ENCODE assay signal across 8 cellular contexts in genomic region chr15:73950479-73951043, GRCh38. TPM values are rescaled to one million over a fixed set of nuclear protein-coding genes. Genes with fewer than 3 reads are reported as not detected.
DNase-seq lines count a peak whose midpoint lies in the region; ATAC-seq and TF ChIP-seq lines count a peak whose summit lies in the region.

No MANE protein-coding gene starts in this region.

- H3K9me3 ChIP-seq in BE2C (no peaks in the 10 kb centered on the region), esophagus (ENCODE audit: control insufficient read depth in 2 of 2, insufficient read depth in 1 of 2, low read depth in 1 of 2, low read length in 1 of 2) (no peaks in the 10 kb centered on the region), ovary (no peaks in the 10 kb centered on the region)

- H3K27me3 ChIP-seq in BE2C = no peaks in the 10 kb centered on the region
- H3K27me3 ChIP-seq in esophagus (ENCODE audit: control insufficient read depth in 1 of 2, insufficient read depth in 2 of 2, low read length in 2 of 2) = no peaks in the 10 kb centered on the region
- no peaks in the 10 kb centered on the region for H3K27me3 ChIP-seq in ovary

- ATAC-seq in left lobe of liver = no peak

- intact Hi-C loops in ovary (cut with DNase I) = loop anchor here in 2 of 4 donors (10.0 kb wide), 2 partner anchors 354 to 364 kb away; no protein-coding TSS in a partner anchor

- no peak for TF ChIP-seq EP300 in ovary (IDR thresholded peaks at IDR 0.05)

- H3K27ac ChIP-seq in esophagus (ENCODE audit: low read depth in 2 of 2, low read length in 1 of 2) (peak overlapping the region; percentile 25 to 59), ovary (peak overlapping the region; percentile 51 to 97)

- no peak overlapping the region for H3K4me3 ChIP-seq in BE2C (ENCODE audit: low read depth, low read length)
- H3K4me3 ChIP-seq in esophagus (ENCODE audit: low read depth in 1 of 2, low read length in 2 of 2) = no peak overlapping the region
- no peak overlapping the region for H3K4me3 ChIP-seq in ovary

- DNase-seq in BE2C (peak; percentile 63), NCI-H526 treated with DMSO at 0.1 percent for 48 hours (lab: John Stamatoyannopoulos, UW) (peak; percentile 15), ovary (no peak), RPMI8226 (no peak), left lobe of liver (ENCODE audit: low spot score) (no peak), NCI-H345 treated with DMSO at 0.1 percent for 48 hours (lab: John Stamatoyannopoulos, UW; ENCODE audit: unreplicated experiment) (no peak)
- DNase-seq in effector CD4-positive, alpha-beta T cell = no peak

- H3K4me1 ChIP-seq in BE2C (peaks cover 16% of the 10 kb centered on the region), esophagus (ENCODE audit: control insufficient read depth in 2 of 2, insufficient read depth in 2 of 2, low read length in 1 of 2) (peaks cover 0 to 5% of the 10 kb centered on the region in 2 donors), ovary (ENCODE audit: insufficient read depth) (peaks cover 12% of the 10 kb centered on the region)

- WGBS in esophagus, 2 donors = 22 to 46% methylated on average over 1 of the region's 1 CpG
- 4 to 17% (median 5%) methylated on average over 1 of the region's 1 CpG for WGBS in ovary, 3 donors

- H3K36me3 ChIP-seq in BE2C = no peaks in the 10 kb centered on the region
- H3K36me3 ChIP-seq in esophagus (ENCODE audit: control insufficient read depth in 2 of 2, insufficient read depth in 2 of 2, low read length in 1 of 2) = no peaks in the 10 kb centered on the region
- no peaks in the 10 kb centered on the region for H3K36me3 ChIP-seq in ovary

- no peak for TF ChIP-seq POLR2A in ovary (IDR thresholded peaks at IDR 0.05)

- TF ChIP-seq CTCF in BE2C (IDR thresholded peaks at IDR 0.05; ENCODE audit: low read depth, low read length) (no peak), ovary (IDR thresholded peaks at IDR 0.05) (no peak)

RNA-seq across cellular contexts. Expression of gene LOXL1, which starts 24.3 kb away (rescaled TPM):
- polyA plus RNA-seq in BE2C (2012; ENCODE audit: insufficient read depth, insufficient read length, low read depth) = 42.5 TPM
- polyA plus RNA-seq in esophagus = 1 to 10 TPM; 7.2 to 9.6 TPM
- 10 to 100 TPM; 10.1 to 33.8 (median 19.9) TPM for total RNA-seq in ovary
- polyA plus RNA-seq in ovary = 10 to 100 TPM; 16.1 to 17.0 TPM
- total RNA-seq in left lobe of liver = 0.75 TPM

RNA-seq across cellular contexts. Expression of gene STOML1, which starts 41.5 kb away (rescaled TPM):
- polyA plus RNA-seq in BE2C (2012; ENCODE audit: insufficient read depth, insufficient read length, low read depth) = 41.5 TPM
- 1 to 10 TPM; 9.0 to 9.5 TPM for polyA plus RNA-seq in esophagus
- 10 to 100 TPM in 5 of 7 donors, 1 to 10 TPM in 2; 6.0 to 22.9 (median 13.3) TPM for total RNA-seq in ovary
- 10 to 100 TPM in 1 of 2 donors, 1 to 10 TPM in 1; 2.1 to 12.1 TPM for polyA plus RNA-seq in ovary
- total RNA-seq in left lobe of liver = 8.1 TPM

RNA-seq across cellular contexts. Expression of gene PML, which starts 44.0 kb away (rescaled TPM):
- 54.6 TPM for polyA plus RNA-seq in BE2C (2012; ENCODE audit: insufficient read depth, insufficient read length, low read depth)
- polyA plus RNA-seq in esophagus (10 to 100 TPM; 16.9 to 18.8 TPM), ovary (10 to 100 TPM; 20.7 to 26.0 TPM)
- total RNA-seq in ovary (10 to 100 TPM; 37.4 to 60.8 (median 51.7) TPM), left lobe of liver (15.5 TPM)

Comparison
In these comparisons a context has a peak if more than half of its experiments do, and no peak if none do; other contexts are left out.
1. DNase-seq: peak in BE2C (single experiment) and NCI-H526 treated with DMSO at 0.1 percent for 48 hours (single experiment); none in ovary (0 of 5), RPMI8226 (single experiment), left lobe of liver (single experiment), effector CD4-positive, alpha-beta T cell (single experiment) and NCI-H345 treated with DMSO at 0.1 percent for 48 hours (single experiment).